ENCODE assay signal across 21 cellular contexts in genomic region chr17:43146649-43147048, GRCh38.
"Had no signal": no experiment of that assay in that cellular context is flagged by ENCODE, and none has a peak within 500 bp of the region (broad histone marks: within the 10 kb centered on the region; RNA-seq: fewer than 3 reads in every experiment).

No MANE protein-coding gene starts in this region.

- H3K4me3 ChIP-seq: cardiac muscle cell had no signal

- H3K36me3 Mint-ChIP-seq: activated naive CD4-positive, alpha-beta T cell treated with anti-CD3 and anti-CD28 coated beads, Interleukin-2, amount 10 ng/mL, durations not matched to agents 7 days and 5 days had no signal

- H3K27me3 Mint-ChIP-seq: activated naive CD4-positive, alpha-beta T cell treated with anti-CD3 and anti-CD28 coated beads, Interleukin-2, amount 10 ng/mL, durations not matched to agents 7 days and 5 days; activated naive CD8-positive, alpha-beta T cell treated with anti-CD3 and anti-CD28 coated beads for 36 hours had no signal

- H3K36me3 ChIP-seq: brain microvascular endothelial cell, cardiac muscle cell had no signal

- H3K4me3 Mint-ChIP-seq: activated CD8-positive, alpha-beta T cell treated with anti-CD3 and anti-CD28 coated beads, Interleukin-2, amount 10 ng/mL, durations not matched to agents 7 days and 5 days; activated naive CD4-positive, alpha-beta T cell treated with anti-CD3 and anti-CD28 coated beads, Interleukin-2, amount 10 ng/mL, durations not matched to agents 7 days and 5 days; activated naive CD8-positive, alpha-beta T cell treated with anti-CD3 and anti-CD28 coated beads for 36 hours; activated T-cell treated with anti-CD3 and anti-CD28 coated beads, Interleukin-2, amount 50 U/mL, for 72 hours; T-helper 1 cell treated with Interleukin-12 subunit alpha and Interleukin-12 subunit beta and Interleukin-4 antibody, amounts not matched to agents 30 μg/mL and 1 μg/mL, for 36 hours had no signal

- H3K27ac ChIP-seq: brain microvascular endothelial cell, cardiac muscle cell had no signal

- H3K4me1 Mint-ChIP-seq: activated naive CD4-positive, alpha-beta T cell treated with anti-CD3 and anti-CD28 coated beads, Interleukin-2, amount 10 ng/mL, durations not matched to agents 7 days and 5 days; activated naive CD8-positive, alpha-beta T cell treated with anti-CD3 and anti-CD28 coated beads for 36 hours had no signal

- H3K9me3 Mint-ChIP-seq: activated naive CD4-positive, alpha-beta T cell treated with anti-CD3 and anti-CD28 coated beads, Interleukin-2, amount 10 ng/mL, durations not matched to agents 7 days and 5 days; activated naive CD8-positive, alpha-beta T cell treated with anti-CD3 and anti-CD28 coated beads for 36 hours; activated T-cell treated with anti-CD3 and anti-CD28 coated beads, Interleukin-2, amount 50 U/mL, for 72 hours; activated T-helper 2 cell treated with anti-CD3 and anti-CD28 coated beads, Interferon-gamma antibody, Interleukin-2, Interleukin-4, amounts not matched to agents 10 μg/mL and 5 μg/mL and 100 μg/mL, durations not matched to agents 14 hours and 24 hours and 36 hours; T-helper 1 cell treated with Interleukin-12 subunit alpha and Interleukin-12 subunit beta and Interleukin-4 antibody, amounts not matched to agents 30 μg/mL and 1 μg/mL, for 36 hours had no signal

- H3K27ac Mint-ChIP-seq: activated CD8-positive, alpha-beta T cell treated with anti-CD3 and anti-CD28 coated beads, Interleukin-2, amount 10 ng/mL, durations not matched to agents 7 days and 5 days; activated naive CD4-positive, alpha-beta T cell treated with anti-CD3 and anti-CD28 coated beads, Interleukin-2, amount 10 ng/mL, durations not matched to agents 7 days and 5 days; activated naive CD8-positive, alpha-beta T cell treated with anti-CD3 and anti-CD28 coated beads for 36 hours; activated T-cell treated with anti-CD3 and anti-CD28 coated beads, Interleukin-2, amount 50 U/mL, for 72 hours; activated T-helper 2 cell treated with anti-CD3 and anti-CD28 coated beads, Interferon-gamma antibody, Interleukin-2, Interleukin-4, amounts not matched to agents 10 μg/mL and 5 μg/mL and 100 μg/mL, durations not matched to agents 14 hours and 24 hours and 36 hours; T-helper 1 cell treated with Interleukin-12 subunit alpha and Interleukin-12 subunit beta and Interleukin-4 antibody, amounts not matched to agents 30 μg/mL and 1 μg/mL, for 36 hours had no signal

- H3K27me3 ChIP-seq: brain microvascular endothelial cell, cardiac muscle cell had no signal

- FAIRE-seq: RCC 7860 had no signal

- ATAC-seq: activated CD8-positive, alpha-beta T cell treated with anti-CD3 and anti-CD28 coated beads, Interleukin-2, amount 10 ng/mL, durations not matched to agents 7 days and 5 days; activated T-cell treated with anti-CD3 and anti-CD28 coated beads, Interleukin-2, amount 50 U/mL, for 72 hours; PC-3 had no signal

- DNase-seq: activated CD4-positive, alpha-beta T cell treated with anti-CD3 and anti-CD28 coated beads for 48 hours; activated CD4-positive, alpha-beta T cell treated with anti-CD3 and anti-CD28 coated beads, Interleukin-2, amount 50 U/mL, for 4 hours; activated CD4-positive, CD25-positive, alpha-beta regulatory T cell treated with anti-CD3 and anti-CD28 coated beads, Interleukin-2, amount 50 U/mL, for 72 hours; activated CD8-positive, alpha-beta T cell treated with anti-CD3 and anti-CD28 coated beads, Interleukin-2, amount 10 ng/mL, durations not matched to agents 7 days and 5 days; activated gamma-delta T cell treated with Interleukin-2 at 50 U/mL for 16 hours; activated naive CD4-positive, alpha-beta T cell treated with anti-CD3 and anti-CD28 coated beads, Interleukin-2, amount 10 ng/mL, durations not matched to agents 7 days and 5 days; activated naive CD8-positive, alpha-beta T cell treated with anti-CD3 and anti-CD28 coated beads for 36 hours; activated T-cell treated with anti-CD3 and anti-CD28 coated beads, Interleukin-2, amount 50 U/mL, for 72 hours; brain microvascular endothelial cell; MM.1S; NCI-H1105; NCI-H1436; NCI-H1694 treated with DMSO at 0.1 percent for 48 hours; NCI-H2029 treated with DMSO at 0.1 percent for 48 hours; NCI-H510A treated with DMSO at 0.1 percent for 48 hours; PC-3; SHP77 had no signal
